In the genomic region with DNA sequence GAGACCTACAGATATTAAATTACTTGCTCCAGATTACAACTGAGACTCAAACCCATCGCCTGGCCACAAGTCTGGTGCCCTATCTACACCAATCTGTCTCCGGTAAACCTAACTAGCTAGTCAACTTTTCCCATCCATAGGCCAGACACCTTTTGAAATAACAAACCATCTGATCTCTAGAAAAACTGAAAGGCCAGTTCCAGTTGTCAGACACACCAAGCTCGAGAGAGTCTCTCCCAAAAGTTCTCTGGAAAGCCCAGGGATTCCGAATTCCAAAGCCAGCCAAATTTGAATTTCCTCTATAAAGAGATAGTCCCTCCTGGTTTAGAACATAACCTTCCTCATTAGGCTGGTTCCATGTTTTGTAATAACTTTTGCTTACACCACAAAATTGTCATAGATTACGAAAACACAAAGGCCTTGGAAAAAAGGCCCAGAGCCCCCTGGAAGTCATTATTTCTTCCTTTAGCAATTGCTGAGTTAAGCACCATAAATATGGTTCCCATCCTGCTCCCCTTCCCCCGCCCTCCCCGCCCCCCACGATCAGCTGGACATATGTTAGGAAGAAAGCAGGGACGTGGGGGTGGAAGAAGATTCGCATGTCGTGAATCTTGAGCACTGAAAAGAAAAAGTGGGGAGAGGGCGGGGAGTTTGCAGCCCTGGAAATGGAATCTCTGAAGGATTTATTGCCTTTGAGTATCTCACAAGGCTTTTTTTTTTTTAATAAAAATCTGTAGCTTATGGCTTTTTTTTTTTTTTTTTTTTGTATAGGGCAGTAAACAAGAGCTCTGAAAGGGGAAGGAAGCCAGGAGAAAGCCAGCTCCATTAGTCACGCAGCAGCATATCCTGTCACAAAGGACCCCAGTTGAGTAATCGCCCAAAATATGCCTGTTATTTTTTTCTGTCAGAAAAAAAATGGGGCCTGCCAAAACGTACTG, we compare ENCODE assay signal across 8 cellular contexts.
A peak's percentile ranks its signal among the peaks of the same experiment; 100 is the strongest.
DNase-seq lines count a peak whose midpoint lies in the region; ATAC-seq and TF ChIP-seq lines count a peak whose summit lies in the region.

No MANE protein-coding gene starts in this region.

- DNase-seq in GM12864 (ENCODE audit: low read depth) (peak; percentile 67), RPMI7951 (ENCODE audit: low read depth) (peak; percentile 97), hepatic stellate cell (ENCODE audit: low spot score) (peak; percentile 87), DMS153 (lab: John Stamatoyannopoulos, UW) (no peak)
- DNase-seq in stimulated activated CD4-positive, alpha-beta T cell treated with anti-CD3 and anti-CD28 coated beads, Interleukin-2, amount 100 ng/mL, for 4 hours (ENCODE audit: low read depth): peak; percentile 37

- no peak for ATAC-seq in HG03571 (IDR thresholded peaks at IDR 0.05; ENCODE audit: unreplicated experiment)
- ATAC-seq in GM19023 (IDR thresholded peaks at IDR 0.05; ENCODE audit: unreplicated experiment): no peak

- no peak overlapping the region for H3K4me3 ChIP-seq in GM12864 (ENCODE audit: low read depth, low read length)

- no peak for TF ChIP-seq CTCF in GM12864 (IDR thresholded peaks at IDR 0.05; ENCODE audit: low read depth, low read length, missing control alignments)

- peak overlapping the region; percentile 32 for H3K27ac ChIP-seq in angular gyrus (ENCODE audit: low read depth, low read length)
